In the genomic region with DNA sequence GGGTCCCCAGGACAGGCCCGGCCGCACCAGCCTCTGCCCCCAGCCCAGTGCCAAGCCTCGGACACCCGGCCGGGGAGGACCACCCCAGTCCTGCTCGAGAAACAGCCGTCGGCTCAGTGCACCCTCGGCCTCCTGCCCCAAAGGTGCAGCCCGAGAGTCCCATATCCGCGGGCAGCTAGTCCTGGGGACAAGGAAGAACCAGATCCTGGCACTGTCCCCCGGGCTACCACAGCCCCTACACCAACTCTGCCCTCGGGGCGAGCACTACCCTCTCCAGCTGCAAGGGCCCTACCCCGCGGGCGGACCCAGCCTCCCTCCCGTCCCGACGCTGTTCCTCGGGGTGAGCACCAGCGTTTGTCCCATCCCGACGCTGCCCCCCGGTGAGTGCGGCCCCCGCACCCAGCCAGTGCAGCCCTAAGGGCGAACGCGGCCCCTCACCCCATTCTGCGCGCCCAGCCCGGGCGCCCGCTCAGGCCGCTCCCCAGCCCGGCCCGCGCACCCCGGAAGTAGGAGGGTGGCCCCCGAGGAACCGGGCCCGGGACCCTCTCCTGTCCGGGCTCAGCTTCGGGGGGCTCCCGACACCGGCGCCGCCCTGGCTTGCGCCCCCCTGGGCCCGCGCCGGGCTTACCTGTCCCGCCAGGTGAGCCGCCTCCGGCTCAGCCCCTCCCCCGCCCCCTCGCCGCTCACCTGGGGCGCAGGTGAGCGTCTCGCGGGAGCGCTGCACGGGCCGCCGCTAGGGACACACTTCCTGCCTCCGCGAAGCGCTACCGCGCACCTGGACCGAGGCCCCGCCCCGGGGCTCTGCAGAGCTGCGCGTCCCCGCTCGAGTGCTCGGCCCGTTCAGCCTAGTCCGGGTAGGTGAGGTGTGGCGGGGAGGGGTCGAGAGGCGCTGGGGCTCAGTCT, we compare ENCODE assay signal across 8 cellular contexts. TPM values are rescaled to one million over a fixed set of nuclear protein-coding genes. Genes with fewer than 3 reads are reported as not detected.
DNase-seq lines count a peak whose midpoint lies in the region; ATAC-seq and TF ChIP-seq lines count a peak whose summit lies in the region.

Gene KDF1 (minus strand): TSS at position 747 of the 903 bp plus-strand sequence. CDS start 8,088 bp downstream, outside the sequence.

- TF ChIP-seq CTCF in WI38 (IDR thresholded peaks at IDR 0.05; ENCODE audit: low read depth, low read length) (no peak), stomach (IDR thresholded peaks at IDR 0.05) (peak in 1 of 7 experiments; percentile 38)

- H3K14ac ChIP-seq in mesenchymal stem cell (ENCODE audit: low read length in 2 of 2) = peak within 1 kb of the TSS in 1 of 2 experiments; percentile 2

- H3K4ac ChIP-seq in mesenchymal stem cell (ENCODE audit: low read depth in 1 of 2, low read length in 2 of 2) = peak within 1 kb of the TSS; percentile 83 to 98

- peak within 1 kb of the TSS; percentile 91 for H2AFZ ChIP-seq in mesenchymal stem cell (ENCODE audit: low read depth, low read length)

- H3K23ac ChIP-seq in mesenchymal stem cell (ENCODE audit: low read length in 2 of 2) = peak within 1 kb of the TSS; percentile 26 to 83

- H3K18ac ChIP-seq in mesenchymal stem cell (ENCODE audit: low read depth in 1 of 2, low read length in 2 of 2) = peak within 1 kb of the TSS; percentile 79 to 91

- ATAC-seq in GM21390 (IDR thresholded peaks at IDR 0.05; ENCODE audit: unreplicated experiment) (no peak), HG02973 (IDR thresholded peaks at IDR 0.05; ENCODE audit: unreplicated experiment) (no peak), HG03039 (IDR thresholded peaks at IDR 0.05; ENCODE audit: unreplicated experiment) (no peak)

- peak in 1 of 4 donors; percentile 12 for TF ChIP-seq POLR2A in stomach (IDR thresholded peaks at IDR 0.05)

- DNase-seq in cerebellum (ENCODE audit: low spot score) (peak; percentile 72), mesenchymal stem cell (no peak), stomach (peak; percentile 92)

- H3K4me1 ChIP-seq in mesenchymal stem cell (ENCODE audit: control insufficient read depth, insufficient read depth, low read depth, low read length) (peaks cover 12% of the 10 kb centered on the region), stomach (peaks cover 16 to 33% (median 26%) of the 10 kb centered on the region in 4 donors)

- TF ChIP-seq RAD21 in Ishikawa (IDR thresholded peaks at IDR 0.05; ENCODE audit: low read depth) = no peak

- intact Hi-C loops in stomach (cut with DNase I; ENCODE audit: low total_unique reads) = no loop called here

- H3K36me3 ChIP-seq in mesenchymal stem cell (ENCODE audit: control insufficient read depth in 1 of 2, insufficient read depth in 2 of 2, low read depth in 1 of 2, low read length in 2 of 2) = no peaks in the 10 kb centered on the region
- no peaks in the 10 kb centered on the region for H3K36me3 ChIP-seq in stomach

- H2BK5ac ChIP-seq in mesenchymal stem cell (ENCODE audit: low read depth, low read length, poor library complexity, severe bottlenecking) = no peak within 1 kb of the TSS

- H3K4me3 ChIP-seq in WI38 (ENCODE audit: low read depth, low read length) (peak within 1 kb of the TSS; percentile 18), mesenchymal stem cell (ENCODE audit: insufficient read depth in 1 of 2, low read depth in 1 of 2, low read length in 2 of 2) (peak within 1 kb of the TSS in 1 of 2 experiments; percentile 55), stomach (peak within 1 kb of the TSS; percentile 57 to 84 (median 68))

- H3K9ac ChIP-seq in mesenchymal stem cell (ENCODE audit: low read length) = no peak within 1 kb of the TSS

- H3K79me1 ChIP-seq in mesenchymal stem cell (replicated peaks; ENCODE audit: low read length, poor library complexity, severe bottlenecking) = no peaks in the 10 kb centered on the region

- peak within 1 kb of the TSS; percentile 93 for H2BK120ac ChIP-seq in mesenchymal stem cell (ENCODE audit: low read depth, low read length)

- H3K9me3 ChIP-seq in mesenchymal stem cell (ENCODE audit: control insufficient read depth, low read length) (peaks cover 10% of the 10 kb centered on the region), stomach (peaks cover 0 to 5% (median 2%) of the 10 kb centered on the region in 4 donors)

- no peak within 1 kb of the TSS for H2AK5ac ChIP-seq in mesenchymal stem cell (ENCODE audit: low read length, severe bottlenecking)

- H3K27ac ChIP-seq in mesenchymal stem cell (ENCODE audit: low read length, poor library complexity, severe bottlenecking) (no peak within 1 kb of the TSS), stomach (peak within 1 kb of the TSS; percentile 73 to 88 (median 84))

- peak within 1 kb of the TSS; percentile 98 for H4K8ac ChIP-seq in mesenchymal stem cell (ENCODE audit: low read length)

- peak within 1 kb of the TSS; percentile 34 to 99 for H2BK12ac ChIP-seq in mesenchymal stem cell (ENCODE audit: low read length in 2 of 2)

- H3K4me2 ChIP-seq in mesenchymal stem cell (ENCODE audit: low read length, poor library complexity, severe bottlenecking) = peak within 1 kb of the TSS; percentile 91

- peaks cover 10 to 40% of the 10 kb centered on the region in 2 experiments for H3K27me3 ChIP-seq in mesenchymal stem cell (ENCODE audit: control insufficient read depth in 1 of 2, insufficient read depth in 1 of 2, low read length in 2 of 2)
- peaks cover 3 to 55% (median 25%) of the 10 kb centered on the region in 3 donors for H3K27me3 ChIP-seq in stomach

- peak within 1 kb of the TSS; percentile 93 for H2BK15ac ChIP-seq in mesenchymal stem cell (ENCODE audit: low read depth, poor library complexity, severe bottlenecking)

- 2% methylated on average over 76 of the region's 86 CpGs for WGBS in mesenchymal stem cell
- 0 to 2% (median 1%) methylated on average over 30 to 86 of the region's 86 CpGs for WGBS in stomach, 5 donors

- H4K91ac ChIP-seq in mesenchymal stem cell (ENCODE audit: low read length) = peak within 1 kb of the TSS; percentile 97

- TF ChIP-seq EP300 in Ishikawa (IDR thresholded peaks at IDR 0.05; ENCODE audit: borderline replicate concordance) (peak; percentile 39; the same call in 1 of the 2 replicates), stomach (IDR thresholded peaks at IDR 0.05) (no peak)

TF ChIP-seq in Ishikawa, 13 proteins besides CTCF, POLR2A, EP300 and RAD21:
- TF ChIP-seq NFIC (IDR thresholded peaks at IDR 0.05) (0 out of 2 replicates have a peak, but pooled peaks have one; percentile 32), USF1 (IDR thresholded peaks at IDR 0.05) (peak; percentile 51), TEAD4 (IDR thresholded peaks at IDR 0.05) (peak; percentile 37; the same call in 1 of the 2 replicates), CREB1 (IDR thresholded peaks at IDR 0.05; ENCODE audit: low read depth) (no peak), EGR1 (IDR thresholded peaks at IDR 0.05) (peak; percentile 59; the same call in 1 of the 2 replicates), YY1 (IDR thresholded peaks at IDR 0.05; ENCODE audit: low read depth) (no peak), TCF12 (IDR thresholded peaks at IDR 0.05; ENCODE audit: low read depth) (peak; percentile 83), CEBPB (IDR thresholded peaks at IDR 0.05) (no peak), FOXM1 (IDR thresholded peaks at IDR 0.05; ENCODE audit: borderline replicate concordance, low read depth) (no peak), ZBTB7A (IDR thresholded peaks at IDR 0.05; ENCODE audit: low read depth) (peak; percentile 43; the same call in 1 of the 2 replicates), TAF1 (IDR thresholded peaks at IDR 0.05; ENCODE audit: low read depth) (peak; percentile 71)
- TF ChIP-seq, protein P1, sequence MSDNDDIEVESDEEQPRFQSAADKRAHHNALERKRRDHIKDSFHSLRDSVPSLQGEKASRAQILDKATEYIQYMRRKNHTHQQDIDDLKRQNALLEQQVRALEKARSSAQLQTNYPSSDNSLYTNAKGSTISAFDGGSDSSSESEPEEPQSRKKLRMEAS (IDR thresholded peaks at IDR 0.05) = peak; percentile 82
- TF ChIP-seq, protein P2, sequence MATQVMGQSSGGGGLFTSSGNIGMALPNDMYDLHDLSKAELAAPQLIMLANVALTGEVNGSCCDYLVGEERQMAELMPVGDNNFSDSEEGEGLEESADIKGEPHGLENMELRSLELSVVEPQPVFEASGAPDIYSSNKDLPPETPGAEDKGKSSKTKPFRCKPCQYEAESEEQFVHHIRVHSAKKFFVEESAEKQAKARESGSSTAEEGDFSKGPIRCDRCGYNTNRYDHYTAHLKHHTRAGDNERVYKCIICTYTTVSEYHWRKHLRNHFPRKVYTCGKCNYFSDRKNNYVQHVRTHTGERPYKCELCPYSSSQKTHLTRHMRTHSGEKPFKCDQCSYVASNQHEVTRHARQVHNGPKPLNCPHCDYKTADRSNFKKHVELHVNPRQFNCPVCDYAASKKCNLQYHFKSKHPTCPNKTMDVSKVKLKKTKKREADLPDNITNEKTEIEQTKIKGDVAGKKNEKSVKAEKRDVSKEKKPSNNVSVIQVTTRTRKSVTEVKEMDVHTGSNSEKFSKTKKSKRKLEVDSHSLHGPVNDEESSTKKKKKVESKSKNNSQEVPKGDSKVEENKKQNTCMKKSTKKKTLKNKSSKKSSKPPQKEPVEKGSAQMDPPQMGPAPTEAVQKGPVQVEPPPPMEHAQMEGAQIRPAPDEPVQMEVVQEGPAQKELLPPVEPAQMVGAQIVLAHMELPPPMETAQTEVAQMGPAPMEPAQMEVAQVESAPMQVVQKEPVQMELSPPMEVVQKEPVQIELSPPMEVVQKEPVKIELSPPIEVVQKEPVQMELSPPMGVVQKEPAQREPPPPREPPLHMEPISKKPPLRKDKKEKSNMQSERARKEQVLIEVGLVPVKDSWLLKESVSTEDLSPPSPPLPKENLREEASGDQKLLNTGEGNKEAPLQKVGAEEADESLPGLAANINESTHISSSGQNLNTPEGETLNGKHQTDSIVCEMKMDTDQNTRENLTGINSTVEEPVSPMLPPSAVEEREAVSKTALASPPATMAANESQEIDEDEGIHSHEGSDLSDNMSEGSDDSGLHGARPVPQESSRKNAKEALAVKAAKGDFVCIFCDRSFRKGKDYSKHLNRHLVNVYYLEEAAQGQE (IDR thresholded peaks at IDR 0.05; ENCODE audit: low read depth) = no peak

RNA-seq across cellular contexts. Expression of gene KDF1, which starts in this region (rescaled TPM):
- total RNA-seq in cerebellum (not detected), stomach (10 to 100 TPM in 2 of 5 donors, 1 to 10 TPM in 3; 2.9 to 21.6 (median 7.1) TPM)
- polyA plus RNA-seq in mesenchymal stem cell (2013, experiment 1 of 2) = 0.35 TPM
- polyA plus RNA-seq in mesenchymal stem cell (2013, experiment 2 of 2) = 0.38 TPM
- polyA plus RNA-seq in stomach = 10 to 100 TPM; 13.6 to 15.3 (median 14.5) TPM

Comparison
In these comparisons a context has a peak if more than half of its experiments do, and no peak if none do; other contexts are left out.
1. Peak in DNase-seq in cerebellum; RNA of the gene not detected or under 1 TPM.